In the genomic region with DNA sequence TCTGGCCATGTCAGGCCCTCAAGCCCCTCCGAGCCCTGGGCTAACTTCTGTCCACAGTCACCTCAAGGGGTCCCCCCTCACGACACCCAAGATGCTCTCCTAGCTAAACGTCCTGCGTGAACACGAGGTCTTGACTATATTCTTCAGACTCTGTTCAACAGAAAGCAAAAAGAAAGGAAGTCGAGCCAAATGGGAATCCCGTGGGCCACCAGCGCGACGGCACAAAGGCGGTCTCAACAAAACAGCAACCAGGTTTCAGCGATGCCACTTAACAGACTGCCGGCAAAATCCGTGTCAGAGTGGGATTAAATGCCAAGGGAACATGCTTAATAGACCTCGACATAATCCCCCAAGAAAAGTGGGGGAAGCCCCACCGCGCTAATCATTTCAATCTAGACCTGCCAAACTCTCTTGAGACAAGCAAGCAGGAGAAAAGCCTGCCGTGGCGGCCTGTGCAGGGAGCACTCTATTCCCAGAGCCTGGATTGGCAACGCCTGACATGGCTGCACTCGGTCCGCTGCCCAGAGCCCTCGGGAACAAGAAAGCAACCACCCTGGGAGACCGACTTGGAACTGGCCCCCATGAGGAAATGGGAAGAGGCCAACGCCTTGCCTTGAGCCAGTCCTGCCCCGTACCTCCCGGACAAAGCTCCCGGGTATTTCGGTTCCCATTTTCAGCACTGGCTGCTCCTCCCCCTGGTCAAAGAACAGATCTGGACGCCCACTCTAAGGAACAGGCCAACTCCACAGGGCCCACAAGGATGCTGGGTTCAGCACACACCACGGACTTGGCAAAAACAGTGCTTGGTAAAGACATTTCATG, we compare ENCODE assay signal across 10 cellular contexts. TPM values are rescaled to one million over a fixed set of nuclear protein-coding genes. Genes with fewer than 3 reads are reported as not detected.
DNase-seq lines count a peak whose midpoint lies in the region; ATAC-seq and TF ChIP-seq lines count a peak whose summit lies in the region.
"Had no signal": no experiment of that assay in that cellular context is flagged by ENCODE, and none has a peak within 500 bp of the region (broad histone marks: within the 10 kb centered on the region; RNA-seq: fewer than 3 reads in every experiment).

No MANE protein-coding gene starts in this region.

- H3K27ac ChIP-seq in esophagus muscularis mucosa (replicated peaks in 1 of 4) = peak overlapping the region in 3 of 4 donors; percentile 41 to 54 (median 48)
- peak overlapping the region in 1 of 2 donors; percentile 87 for H3K27ac ChIP-seq in aorta (ENCODE audit: low read depth in 1 of 2, low read length in 2 of 2)

- intact Hi-C loops in esophagus muscularis mucosa (cut with DNase I) = no loop called here
- intact Hi-C loops in aorta (cut with DNase I) = no loop called here

- peak overlapping the region; percentile 25 for H3K27ac Mint-ChIP-seq in activated naive CD8-positive, alpha-beta T cell treated with anti-CD3 and anti-CD28 coated beads, Interleukin-2, amount 10 ng/mL, durations not matched to agents 7 days and 5 days
- H3K27ac Mint-ChIP-seq in activated naive CD8-positive, alpha-beta T cell treated with anti-CD3 and anti-CD28 coated beads for 36 hours = no peak overlapping the region
- peak overlapping the region in 2 of 3 experiments; percentile 48 to 54 for H3K27ac Mint-ChIP-seq in nephron

- no peaks in the 10 kb centered on the region for H3K9me3 Mint-ChIP-seq in activated naive CD8-positive, alpha-beta T cell treated with anti-CD3 and anti-CD28 coated beads, Interleukin-2, amount 10 ng/mL, durations not matched to agents 7 days and 5 days
- no peaks in the 10 kb centered on the region for H3K9me3 Mint-ChIP-seq in activated naive CD8-positive, alpha-beta T cell treated with anti-CD3 and anti-CD28 coated beads for 36 hours
- no peaks in the 10 kb centered on the region for H3K9me3 Mint-ChIP-seq in nephron
- H3K9me3 Mint-ChIP-seq: CD4-positive, alpha-beta T cell had no signal

- H3K27me3 ChIP-seq in esophagus muscularis mucosa (no peaks in the 10 kb centered on the region), aorta (ENCODE audit: control insufficient read depth in 1 of 2, insufficient read depth in 2 of 2, low read length in 1 of 2) (no peaks in the 10 kb centered on the region)

- no peaks in the 10 kb centered on the region for H3K9me3 ChIP-seq in esophagus muscularis mucosa
- H3K9me3 ChIP-seq in aorta (ENCODE audit: control insufficient read depth, low read length) = no peaks in the 10 kb centered on the region

- no peak for TF ChIP-seq CTCF in esophagus muscularis mucosa (IDR thresholded peaks at IDR 0.05)
- no peak for TF ChIP-seq CTCF in nephron (IDR thresholded peaks at IDR 0.05; ENCODE audit: unreplicated experiment in 3 of 3)

- H3K4me3 Mint-ChIP-seq in activated naive CD8-positive, alpha-beta T cell treated with anti-CD3 and anti-CD28 coated beads, Interleukin-2, amount 10 ng/mL, durations not matched to agents 7 days and 5 days = no peak overlapping the region
- no peak overlapping the region for H3K4me3 Mint-ChIP-seq in activated naive CD8-positive, alpha-beta T cell treated with anti-CD3 and anti-CD28 coated beads for 36 hours
- no peak overlapping the region for H3K4me3 Mint-ChIP-seq in nephron
- H3K4me3 Mint-ChIP-seq: CD4-positive, alpha-beta T cell had no signal

- POLR2A ChIA-PET in activated naive CD8-positive, alpha-beta T cell treated with anti-CD3 and anti-CD28 coated beads, Interleukin-2, amount 10 ng/mL, durations not matched to agents 7 days and 5 days (lab: Charles Lee) = interaction anchor here (1.1 to 7.2 kb wide), 4 partner anchors 9 to 15 kb away, joined by 3 to 192 read pairs (median 20); partner anchors contain the start of gene ZC3H4

- TF ChIP-seq EP300 in esophagus muscularis mucosa (IDR thresholded peaks at IDR 0.05) = no peak

- H3K4me3 ChIP-seq in esophagus muscularis mucosa (peak overlapping the region in 1 of 4 donors; percentile 12), aorta (ENCODE audit: low read length in 2 of 2) (no peak overlapping the region)

- no peaks in the 10 kb centered on the region for H3K27me3 Mint-ChIP-seq in activated naive CD8-positive, alpha-beta T cell treated with anti-CD3 and anti-CD28 coated beads, Interleukin-2, amount 10 ng/mL, durations not matched to agents 7 days and 5 days
- no peaks in the 10 kb centered on the region for H3K27me3 Mint-ChIP-seq in activated naive CD8-positive, alpha-beta T cell treated with anti-CD3 and anti-CD28 coated beads for 36 hours
- no peaks in the 10 kb centered on the region for H3K27me3 Mint-ChIP-seq in nephron (ENCODE audit: low read depth)
- H3K27me3 Mint-ChIP-seq: CD4-positive, alpha-beta T cell had no signal

- WGBS in esophagus muscularis mucosa = 76% methylated on average over 22 of the region's 31 CpGs
- 23 to 28% methylated on average over 31 of the region's 31 CpGs for WGBS in aorta, 2 donors

- no peak for ATAC-seq in activated naive CD8-positive, alpha-beta T cell treated with anti-CD3 and anti-CD28 coated beads, Interleukin-2, amount 10 ng/mL, durations not matched to agents 7 days and 5 days (ENCODE audit: low read depth)
- ATAC-seq in aorta (ENCODE audit: low FRiP score) = peak; percentile 62
- no peak for ATAC-seq in HG03159 (IDR thresholded peaks at IDR 0.05; ENCODE audit: unreplicated experiment)

- no peak for TF ChIP-seq POLR2A in esophagus muscularis mucosa (IDR thresholded peaks at IDR 0.05; ENCODE audit: low read depth)

- DNase-seq in activated naive CD8-positive, alpha-beta T cell treated with anti-CD3 and anti-CD28 coated beads, Interleukin-2, amount 10 ng/mL, durations not matched to agents 7 days and 5 days = no peak
- no peak for DNase-seq in activated naive CD8-positive, alpha-beta T cell treated with anti-CD3 and anti-CD28 coated beads for 36 hours
- no peak for DNase-seq in esophagus muscularis mucosa (ENCODE audit: extremely low spot score)
- peak; percentile 80 to 85 for DNase-seq in aorta
- DNase-seq in NCI-H2171 (lab: John Stamatoyannopoulos, UW) = no peak
- DNase-seq in 8988T = no peak
- DNase-seq: CD4-positive, alpha-beta T cell; stimulated activated CD4-positive, alpha-beta T cell treated with anti-CD3 and anti-CD28 coated beads, Interleukin-4, amount 100 ng/mL, for 24 hours had no signal

- H3K4me1 Mint-ChIP-seq in activated naive CD8-positive, alpha-beta T cell treated with anti-CD3 and anti-CD28 coated beads, Interleukin-2, amount 10 ng/mL, durations not matched to agents 7 days and 5 days = peaks cover 59% of the 10 kb centered on the region
- peaks cover 57% of the 10 kb centered on the region for H3K4me1 Mint-ChIP-seq in activated naive CD8-positive, alpha-beta T cell treated with anti-CD3 and anti-CD28 coated beads for 36 hours
- H3K4me1 Mint-ChIP-seq in nephron = peaks cover 56% of the 10 kb centered on the region

- peaks cover 5 to 14% (median 9%) of the 10 kb centered on the region in 4 donors for H3K36me3 ChIP-seq in esophagus muscularis mucosa
- no peaks in the 10 kb centered on the region for H3K36me3 ChIP-seq in aorta (ENCODE audit: control insufficient read depth in 1 of 2, insufficient read depth in 2 of 2, low read length in 1 of 2)

- peaks cover 24% of the 10 kb centered on the region for H3K36me3 Mint-ChIP-seq in activated naive CD8-positive, alpha-beta T cell treated with anti-CD3 and anti-CD28 coated beads, Interleukin-2, amount 10 ng/mL, durations not matched to agents 7 days and 5 days
- peaks cover 28% of the 10 kb centered on the region for H3K36me3 Mint-ChIP-seq in activated naive CD8-positive, alpha-beta T cell treated with anti-CD3 and anti-CD28 coated beads for 36 hours
- peaks cover 23% of the 10 kb centered on the region for H3K36me3 Mint-ChIP-seq in nephron (ENCODE audit: low read depth)

- H3K4me1 ChIP-seq in esophagus muscularis mucosa (peaks cover 51 to 80% (median 76%) of the 10 kb centered on the region in 4 donors), aorta (ENCODE audit: control insufficient read depth in 1 of 2, insufficient read depth in 2 of 2, low read length in 2 of 2) (no peaks in the 10 kb centered on the region)

RNA-seq across cellular contexts. Expression of gene ZC3H4, which starts 16.0 kb away (rescaled TPM):
- total RNA-seq in activated naive CD8-positive, alpha-beta T cell treated with anti-CD3 and anti-CD28 coated beads, Interleukin-2, amount 10 ng/mL, durations not matched to agents 7 days and 5 days = 10 to 100 TPM; 84.3 to 86.0 TPM
- total RNA-seq in activated naive CD8-positive, alpha-beta T cell treated with anti-CD3 and anti-CD28 coated beads for 36 hours = 100 to 1,000 TPM; 103 to 110 TPM
- 10 to 100 TPM; 26.2 to 34.7 (median 30.2) TPM for total RNA-seq in esophagus muscularis mucosa
- total RNA-seq in aorta = 10 to 100 TPM; 33.9 to 34.6 TPM
- 10 to 100 TPM in 1 of 2 donors, 1 to 10 TPM in 1; 5.7 to 10.4 TPM for polyA plus RNA-seq in aorta

RNA-seq across cellular contexts. Expression of gene SAE1, which starts 33.0 kb away (rescaled TPM):
- 100 to 1,000 TPM; 108 to 114 TPM for total RNA-seq in activated naive CD8-positive, alpha-beta T cell treated with anti-CD3 and anti-CD28 coated beads, Interleukin-2, amount 10 ng/mL, durations not matched to agents 7 days and 5 days
- total RNA-seq in activated naive CD8-positive, alpha-beta T cell treated with anti-CD3 and anti-CD28 coated beads for 36 hours = 100 to 1,000 TPM; 141 to 149 TPM
- 100 to 1,000 TPM; 130 to 143 (median 136) TPM for total RNA-seq in esophagus muscularis mucosa
- total RNA-seq in aorta = 10 to 100 TPM; 44.5 to 64.9 TPM
- 10 to 100 TPM; 49.5 to 59.0 TPM for polyA plus RNA-seq in aorta

RNA-seq across cellular contexts. Expression of gene TMEM160, which starts 49.2 kb away (rescaled TPM):
- total RNA-seq in activated naive CD8-positive, alpha-beta T cell treated with anti-CD3 and anti-CD28 coated beads, Interleukin-2, amount 10 ng/mL, durations not matched to agents 7 days and 5 days = 10 to 100 TPM; 54.7 to 59.0 TPM
- 10 to 100 TPM; 48.9 to 49.2 TPM for total RNA-seq in activated naive CD8-positive, alpha-beta T cell treated with anti-CD3 and anti-CD28 coated beads for 36 hours
- 10 to 100 TPM; 34.8 to 46.7 (median 41.6) TPM for total RNA-seq in esophagus muscularis mucosa
- total RNA-seq in aorta = 10 to 100 TPM; 20.6 to 25.6 TPM
- polyA plus RNA-seq in aorta = 10 to 100 TPM in 1 of 2 donors, 1 to 10 TPM in 1; 2.5 to 17.8 TPM

Comparison
In these comparisons a context has a peak if more than half of its experiments do, and no peak if none do; other contexts are left out.
1. DNase-seq: peak in aorta (2 of 2); none in activated naive CD8-positive, alpha-beta T cell treated with anti-CD3 and anti-CD28 coated beads, Interleukin-2, amount 10 ng/mL, durations not matched to agents 7 days and 5 days (single experiment), activated naive CD8-positive, alpha-beta T cell treated with anti-CD3 and anti-CD28 coated beads for 36 hours (single experiment), esophagus muscularis mucosa (single experiment), NCI-H2171 (single experiment) and 8988T (single experiment).